1 cellular context compared by ENCODE assay signal in the genomic region with DNA sequence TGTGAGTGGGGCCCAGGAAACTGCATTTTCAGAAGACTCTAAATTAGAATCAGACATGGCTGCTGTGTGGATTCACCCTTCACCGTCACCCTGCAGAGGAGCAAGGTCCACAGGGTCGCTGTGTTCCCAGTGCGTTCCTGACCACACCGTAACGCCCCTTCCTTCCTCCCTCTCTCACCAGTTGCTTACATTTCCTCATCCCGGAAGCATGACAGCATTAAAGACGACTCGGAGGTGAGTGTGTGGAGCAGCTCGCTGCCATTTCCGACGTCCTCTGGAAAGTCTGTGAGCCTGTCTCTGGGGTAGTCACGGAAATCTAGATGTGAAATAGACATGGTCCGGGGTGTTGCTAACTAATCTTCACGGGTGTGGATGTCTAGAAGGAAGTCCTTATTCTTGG.
TF ChIP-seq lines count a peak whose summit lies in the region.

No MANE protein-coding gene starts in this region.

TF ChIP-seq in endothelial cell of umbilical vein, 7 proteins besides CTCF, POLR2A, EP300 and RAD21 (continued from another document):
- peak; percentile 35 for TF ChIP-seq FOS (IDR thresholded peaks at IDR 0.05; ENCODE audit: borderline replicate concordance, insufficient read depth, low read length)
